In genomic region chr7:51213618-51214017, GRCh38 we compare ENCODE assay signal across 1 cellular context.
TF ChIP-seq lines count a peak whose summit lies in the region.

No MANE protein-coding gene starts in this region.

TF ChIP-seq in WTC11, 78 proteins besides CTCF, POLR2A, EP300 and RAD21 (continued from another document):
- TF ChIP-seq, protein P1, sequence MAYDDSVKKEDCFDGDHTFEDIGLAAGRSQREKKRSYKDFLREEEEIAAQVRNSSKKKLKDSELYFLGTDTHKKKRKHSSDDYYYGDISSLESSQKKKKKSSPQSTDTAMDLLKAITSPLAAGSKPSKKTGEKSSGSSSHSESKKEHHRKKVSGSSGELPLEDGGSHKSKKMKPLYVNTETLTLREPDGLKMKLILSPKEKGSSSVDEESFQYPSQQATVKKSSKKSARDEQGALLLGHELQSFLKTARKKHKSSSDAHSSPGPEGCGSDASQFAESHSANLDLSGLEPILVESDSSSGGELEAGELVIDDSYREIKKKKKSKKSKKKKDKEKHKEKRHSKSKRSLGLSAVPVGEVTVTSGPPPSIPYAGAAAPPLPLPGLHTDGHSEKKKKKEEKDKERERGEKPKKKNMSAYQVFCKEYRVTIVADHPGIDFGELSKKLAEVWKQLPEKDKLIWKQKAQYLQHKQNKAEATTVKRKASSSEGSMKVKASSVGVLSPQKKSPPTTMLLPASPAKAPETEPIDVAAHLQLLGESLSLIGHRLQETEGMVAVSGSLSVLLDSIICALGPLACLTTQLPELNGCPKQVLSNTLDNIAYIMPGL (CRISPR knock-in tag; IDR thresholded peaks at IDR 0.05), result no peak
